ENCODE assay signal across 31 cellular contexts in the genomic region with DNA sequence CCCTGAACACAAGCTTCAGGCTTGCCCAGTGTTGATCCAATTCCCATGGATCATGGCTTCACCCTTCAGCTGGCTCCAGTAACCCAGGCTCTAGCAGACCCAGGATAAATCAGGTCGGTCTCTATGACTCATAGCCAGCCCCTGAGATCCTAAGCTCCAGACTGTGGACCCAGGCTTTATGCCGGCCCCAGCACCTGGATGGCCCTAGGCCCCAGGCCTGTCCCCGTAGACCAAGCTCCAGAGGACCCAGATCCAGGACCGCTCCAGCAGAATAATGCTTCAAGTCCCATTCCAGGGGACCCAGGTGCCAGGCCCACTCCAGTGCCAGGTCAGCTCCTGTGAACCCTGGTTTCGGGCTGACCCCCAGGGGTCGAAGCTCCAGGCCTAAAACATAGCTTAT.
"Had no signal": no experiment of that assay in that cellular context is flagged by ENCODE, and none has a peak within 500 bp of the region (broad histone marks: within the 10 kb centered on the region; RNA-seq: fewer than 3 reads in every experiment).

No MANE protein-coding gene starts in this region.

- H3K4me1 ChIP-seq: adrenal gland, body of pancreas, breast epithelium had no signal

- DNase-seq: activated B cell treated with CpG ODN at 0.5 μM for 24 hours; activated CD4-positive, alpha-beta memory T cell treated with anti-CD3 and anti-CD28 coated beads for 36 hours; activated CD4-positive, alpha-beta T cell treated with anti-CD3 and anti-CD28 coated beads for 4 hours; activated CD4-positive, alpha-beta T cell treated with anti-CD3 and anti-CD28 coated beads, Interleukin-2, amount 10 ng/mL, durations not matched to agents 24 days and 14 days; activated CD4-positive, alpha-beta T cell treated with anti-CD3 and anti-CD28 coated beads, Interleukin-2, amount 50 U/mL, for 1 hour; activated CD4-positive, alpha-beta T cell treated with anti-CD3 and anti-CD28 coated beads, Interleukin-2, amount 50 U/mL, for 4 hours; activated CD4-positive, CD25-positive, alpha-beta regulatory T cell treated with anti-CD3 and anti-CD28 coated beads, Interleukin-2, amount 50 U/mL, for 72 hours; activated CD8-positive, alpha-beta memory T cell treated with anti-CD3 and anti-CD28 coated beads, Interleukin-2, amount 50 U/mL, for 4 hours; activated CD8-positive, alpha-beta T cell treated with anti-CD3 and anti-CD28 coated beads for 36 hours; activated effector memory CD4-positive, alpha-beta T cell treated with anti-CD3 and anti-CD28 coated beads, Interleukin-2, amount 50 U/mL, for 16 hours; activated gamma-delta T cell treated with Interleukin-2 at 50 U/mL for 16 hours; activated naive CD4-positive, alpha-beta T cell; activated naive CD4-positive, alpha-beta T cell treated with anti-CD3 and anti-CD28 coated beads for 36 hours; activated naive CD4-positive, alpha-beta T cell treated with anti-CD3 and anti-CD28 coated beads, Interleukin-2, amount 50 U/mL, for 16 hours; activated naive CD8-positive, alpha-beta T cell treated with anti-CD3 and anti-CD28 coated beads for 36 hours; activated T-cell treated with anti-CD3 and anti-CD28 coated beads for 4 hours; activated T-cell treated with anti-CD3 and anti-CD28 coated beads, Interleukin-2, amount 50 U/mL, for 1 hour; activated T-cell treated with anti-CD3 and anti-CD28 coated beads, Interleukin-2, amount 50 U/mL, for 4 hours; activated T-cell treated with anti-CD3 and anti-CD28 coated beads, Interleukin-2, amount 50 U/mL, for 72 hours; adrenal gland; amniotic stem cell; body of pancreas; brain microvascular endothelial cell; central memory CD4-positive, alpha-beta T cell; T-helper 1 cell; T-helper 2 cell; T-helper 9 cell had no signal

- H3K9me3 ChIP-seq: adrenal gland, body of pancreas, breast epithelium had no signal

- H3K27ac ChIP-seq: adrenal gland, body of pancreas, brain microvascular endothelial cell, breast epithelium, VCaP had no signal

- ATAC-seq: activated CD8-positive, alpha-beta T cell treated with anti-CD3 and anti-CD28 coated beads for 36 hours; activated naive CD4-positive, alpha-beta T cell treated with anti-CD3 and anti-CD28 coated beads, Interleukin-2, amount 50 U/mL, for 72 hours; activated T-cell treated with anti-CD3 and anti-CD28 coated beads, Interleukin-2, amount 50 U/mL, for 72 hours; activated T-helper 17 cell treated with anti-CD3 and anti-CD28 coated beads, Interleukin-2, amount 50 U/mL, for 72 hours; body of pancreas had no signal

- H3K36me3 ChIP-seq: adrenal gland, brain microvascular endothelial cell, breast epithelium had no signal

- H3K27me3 ChIP-seq: adrenal gland, body of pancreas, brain microvascular endothelial cell, breast epithelium had no signal

- H3K4me3 ChIP-seq: adrenal gland, body of pancreas, breast epithelium had no signal
